30 cellular contexts compared by ENCODE assay signal in genomic region chr2:60906395-60906794, GRCh38. TPM values are rescaled to one million over a fixed set of nuclear protein-coding genes. Genes with fewer than 3 reads are reported as not detected.
A peak's percentile ranks its signal among the peaks of the same experiment; 100 is the strongest.
DNase-seq lines count a peak whose midpoint lies in the region; ATAC-seq, FAIRE-seq and TF ChIP-seq lines count a peak whose summit lies in the region.
"Had no signal": no experiment of that assay in that cellular context is flagged by ENCODE, and none has a peak within 500 bp of the region (broad histone marks: within the 10 kb centered on the region; RNA-seq: fewer than 3 reads in every experiment).

No MANE protein-coding gene starts in this region.

- H3K9me3 Mint-ChIP-seq in activated CD4-positive, alpha-beta T cell treated with anti-CD3 and anti-CD28 coated beads, Interleukin-2, amount 10 ng/mL, durations not matched to agents 24 days and 14 days, result no peaks in the 10 kb centered on the region
- H3K9me3 Mint-ChIP-seq in activated naive CD8-positive, alpha-beta T cell (ENCODE audit: low read depth), result no peaks in the 10 kb centered on the region
- H3K9me3 Mint-ChIP-seq in neural crest cell (no peaks in the 10 kb centered on the region), glutamatergic neuron (ENCODE audit: unreplicated experiment) (no peaks in the 10 kb centered on the region)
- H3K9me3 Mint-ChIP-seq: CD8-positive, alpha-beta memory T cell had no signal

- DNase-seq in activated CD4-positive, alpha-beta T cell treated with anti-CD3 and anti-CD28 coated beads, Interleukin-2, amount 10 ng/mL, durations not matched to agents 24 days and 14 days, result no peak
- no peak for DNase-seq in activated CD4-positive, alpha-beta T cell treated with anti-CD3 and anti-CD28 coated beads, Interleukin-2, amount 50 U/mL, for 4 hours
- DNase-seq in GM12891 (ENCODE audit: insufficient read length, low spot score) (no peak), neural crest cell (ENCODE audit: low read depth, low spot score) (no peak), Right ventricle myocardium superior (no peak), MG63 (no peak), glutamatergic neuron (no peak)
- DNase-seq: activated CD4-positive, alpha-beta T cell treated with anti-CD3 and anti-CD28 coated beads for 4 hours; activated CD8-positive, alpha-beta memory T cell treated with anti-CD3 and anti-CD28 coated beads, Interleukin-2, amount 10 ng/mL, durations not matched to agents 7 days and 5 days; CD8-positive, alpha-beta memory T cell; DMS 273 treated with DMSO at 0.1 percent for 48 hours; effector CD8-positive, alpha-beta T cell; left lung; mesenchymal stem cell; MV-4-11; NCI-H1436; NCI-H2081; NCI-H345; NCI-H69; stimulated activated CD4-positive, alpha-beta T cell treated with anti-CD3 and anti-CD28 coated beads, Interleukin-4, amount 100 ng/mL, for 24 hours; upper lobe of right lung had no signal

- intact Hi-C loops in activated CD4-positive, alpha-beta T cell treated with anti-CD3 and anti-CD28 coated beads, Interleukin-2, amount 10 ng/mL, durations not matched to agents 24 days and 14 days (cut with micrococcal nuclease), result no loop called here
- intact Hi-C loops in Right ventricle myocardium superior (cut with DNase I), result no loop called here

- H3K36me3 Mint-ChIP-seq in activated CD4-positive, alpha-beta T cell treated with anti-CD3 and anti-CD28 coated beads, Interleukin-2, amount 10 ng/mL, durations not matched to agents 24 days and 14 days (ENCODE audit: low read depth), result peaks cover 58% of the 10 kb centered on the region
- peaks cover 15% of the 10 kb centered on the region for H3K36me3 Mint-ChIP-seq in activated naive CD8-positive, alpha-beta T cell
- H3K36me3 Mint-ChIP-seq in neural crest cell (ENCODE audit: low read depth), result peaks cover 3% of the 10 kb centered on the region
- H3K36me3 Mint-ChIP-seq in glutamatergic neuron (ENCODE audit: unreplicated experiment), result no peaks in the 10 kb centered on the region

- H3K9me3 ChIP-seq in MG63, result no peaks in the 10 kb centered on the region
- H3K9me3 ChIP-seq: left lung, suprapubic skin, upper lobe of right lung had no signal

- no peak for ATAC-seq in Right ventricle myocardium superior (ENCODE audit: poor library complexity)
- ATAC-seq: activated CD8-positive, alpha-beta memory T cell treated with anti-CD3 and anti-CD28 coated beads, Interleukin-2, amount 10 ng/mL, durations not matched to agents 7 days and 5 days; left lung; Right ventricle myocardium inferior; upper lobe of right lung had no signal

- H3K4me3 ChIP-seq in MG63, result no peak overlapping the region
- H3K4me3 ChIP-seq: cardiac muscle cell, coronary artery, left lung, suprapubic skin, upper lobe of right lung had no signal

- no peaks in the 10 kb centered on the region for H3K36me3 ChIP-seq in MG63

- no peaks in the 10 kb centered on the region for H3K27me3 Mint-ChIP-seq in activated CD4-positive, alpha-beta T cell treated with anti-CD3 and anti-CD28 coated beads, Interleukin-2, amount 10 ng/mL, durations not matched to agents 24 days and 14 days
- no peaks in the 10 kb centered on the region for H3K27me3 Mint-ChIP-seq in activated naive CD8-positive, alpha-beta T cell
- H3K27me3 Mint-ChIP-seq in neural crest cell (ENCODE audit: low read depth) (no peaks in the 10 kb centered on the region), glutamatergic neuron (ENCODE audit: unreplicated experiment) (no peaks in the 10 kb centered on the region)
- H3K27me3 Mint-ChIP-seq: activated CD8-positive, alpha-beta memory T cell treated with anti-CD3 and anti-CD28 coated beads, Interleukin-2, amount 10 ng/mL, durations not matched to agents 7 days and 5 days; CD8-positive, alpha-beta memory T cell had no signal

- peak overlapping the region; percentile 19 for H3K27ac Mint-ChIP-seq in activated CD4-positive, alpha-beta T cell treated with anti-CD3 and anti-CD28 coated beads, Interleukin-2, amount 10 ng/mL, durations not matched to agents 24 days and 14 days
- H3K27ac Mint-ChIP-seq in activated naive CD8-positive, alpha-beta T cell, result peak overlapping the region; percentile 76
- peak overlapping the region; percentile 21 for H3K27ac Mint-ChIP-seq in neural crest cell (ENCODE audit: unreplicated experiment)
- H3K27ac Mint-ChIP-seq in glutamatergic neuron (ENCODE audit: unreplicated experiment), result no peak overlapping the region
- H3K27ac Mint-ChIP-seq: activated CD8-positive, alpha-beta memory T cell treated with anti-CD3 and anti-CD28 coated beads, Interleukin-2, amount 10 ng/mL, durations not matched to agents 7 days and 5 days had no signal

- TF ChIP-seq POLR2A in GM12891 (IDR thresholded peaks at IDR 0.05; ENCODE audit: low read depth, low read length), result peak; percentile 54

- TF ChIP-seq CTCF in neural crest cell (conservative IDR thresholded peaks at IDR 0.05), result no peak
- TF ChIP-seq CTCF in glutamatergic neuron (IDR thresholded peaks at IDR 0.05; ENCODE audit: partially characterized antibody, unreplicated experiment), result no peak

- no peaks in the 10 kb centered on the region for H3K27me3 ChIP-seq in MG63
- H3K27me3 ChIP-seq: cardiac muscle cell, left lung, suprapubic skin, upper lobe of right lung had no signal

- peaks cover 19% of the 10 kb centered on the region for H3K4me1 Mint-ChIP-seq in activated CD4-positive, alpha-beta T cell treated with anti-CD3 and anti-CD28 coated beads, Interleukin-2, amount 10 ng/mL, durations not matched to agents 24 days and 14 days
- peaks cover 20% of the 10 kb centered on the region for H3K4me1 Mint-ChIP-seq in activated naive CD8-positive, alpha-beta T cell (ENCODE audit: low read depth)
- H3K4me1 Mint-ChIP-seq in neural crest cell, result no peaks in the 10 kb centered on the region
- no peaks in the 10 kb centered on the region for H3K4me1 Mint-ChIP-seq in glutamatergic neuron (ENCODE audit: low read depth, unreplicated experiment)

- FAIRE-seq in GM12891 (lab: Jason Lieb, UNC), result no peak
- FAIRE-seq: A204.1, astrocyte, H1, islet of Langerhans had no signal

- no peak overlapping the region for H3K4me3 Mint-ChIP-seq in activated CD4-positive, alpha-beta T cell treated with anti-CD3 and anti-CD28 coated beads, Interleukin-2, amount 10 ng/mL, durations not matched to agents 24 days and 14 days
- H3K4me3 Mint-ChIP-seq in activated naive CD8-positive, alpha-beta T cell, result peak overlapping the region; percentile 28
- H3K4me3 Mint-ChIP-seq in neural crest cell (no peak overlapping the region), glutamatergic neuron (ENCODE audit: unreplicated experiment) (no peak overlapping the region)
- H3K4me3 Mint-ChIP-seq: activated CD8-positive, alpha-beta memory T cell treated with anti-CD3 and anti-CD28 coated beads, Interleukin-2, amount 10 ng/mL, durations not matched to agents 7 days and 5 days had no signal

TF ChIP-seq in GM12891, 5 proteins besides CTCF, POLR2A, EP300 and RAD21:
- TF ChIP-seq POLR2AphosphoS5 (IDR thresholded peaks at IDR 0.05; ENCODE audit: low read depth, low read length), result peak; percentile 43; the same call in 1 of the 2 replicates
- no peak for TF ChIP-seq PAX5 (IDR thresholded peaks at IDR 0.05; ENCODE audit: insufficient read depth, low read length, severe bottlenecking)

RNA-seq across cellular contexts. Expression of gene REL, which starts 25.0 kb away (rescaled TPM):
- total RNA-seq in activated CD4-positive, alpha-beta T cell treated with anti-CD3 and anti-CD28 coated beads, Interleukin-2, amount 10 ng/mL, durations not matched to agents 24 days and 14 days, result 84.9 and 88.7 TPM in 2 replicates
- polyA plus RNA-seq in GM12891 (2012; ENCODE audit: low read depth, missing spikeins), result 9.3 TPM
- 8.7 and 9.8 TPM in 2 replicates for total RNA-seq in neural crest cell
- 4.4 TPM for total RNA-seq in Right ventricle myocardium superior
- 0.74 and 3.1 TPM in 2 replicates for total RNA-seq in MG63 (2014; rRNA removed; shearing (Covaris generic); ENCODE audit: low replicate concordance)
- total RNA-seq in glutamatergic neuron (ENCODE audit: unreplicated experiment), result 2.1 TPM
